ENCODE assay signal across 8 cellular contexts in the genomic region with DNA sequence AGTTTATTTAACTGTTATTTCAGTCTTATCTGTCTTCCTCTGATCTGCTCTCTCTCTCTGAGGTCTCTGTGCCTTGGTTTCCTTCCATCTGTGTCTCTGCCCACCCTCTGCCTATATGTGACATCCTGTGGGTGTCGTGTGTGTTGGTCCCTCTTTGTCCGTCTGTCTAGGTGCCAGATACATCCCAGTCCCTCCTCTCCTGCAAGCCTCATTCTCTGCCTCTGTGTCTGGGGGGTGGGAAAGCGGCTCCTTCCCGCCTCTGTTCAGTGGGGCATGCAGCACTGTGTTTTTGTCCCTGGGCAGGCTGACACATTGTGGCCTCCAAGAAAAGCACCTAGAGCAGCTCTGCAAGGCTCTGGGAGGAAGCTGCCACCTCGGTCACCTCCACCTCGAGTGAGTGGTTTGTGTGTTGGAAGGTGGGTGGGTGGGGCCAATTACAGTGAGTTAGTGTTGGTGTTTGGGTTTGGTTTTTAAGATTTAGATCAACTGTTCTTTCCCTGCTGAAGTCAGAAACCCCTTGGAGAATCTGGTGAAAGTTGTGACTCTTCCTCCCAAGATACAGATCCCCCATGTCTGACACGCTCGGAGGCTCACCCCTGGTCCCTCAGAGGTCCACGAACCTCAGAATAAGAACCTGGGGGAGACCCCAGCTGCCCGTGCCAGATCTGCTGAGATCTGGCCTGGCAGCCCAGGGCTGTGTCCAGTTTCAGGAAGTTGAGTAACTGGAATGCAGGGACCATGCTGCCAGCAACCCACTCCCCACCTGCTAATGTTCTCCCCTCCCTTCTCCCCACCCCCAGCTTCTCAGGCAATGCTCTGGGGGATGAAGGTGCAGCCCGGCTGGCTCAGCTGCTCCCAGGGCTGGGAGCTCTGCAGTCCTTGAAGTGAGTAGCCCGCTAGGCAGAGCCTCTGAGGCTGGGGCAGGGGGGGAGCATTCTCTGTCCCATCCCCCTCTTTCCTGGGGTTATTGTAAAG. TPM values are rescaled to one million over a fixed set of nuclear protein-coding genes. Genes with fewer than 3 reads are reported as not detected.
DNase-seq lines count a peak whose midpoint lies in the region; ATAC-seq and TF ChIP-seq lines count a peak whose summit lies in the region.

No MANE protein-coding gene starts in this region.

- H3K36me3 Mint-ChIP-seq in activated CD8-positive, alpha-beta memory T cell treated with anti-CD3 and anti-CD28 coated beads, Interleukin-2, amount 10 ng/mL, durations not matched to agents 7 days and 5 days = peaks cover 65% of the 10 kb centered on the region
- H3K36me3 Mint-ChIP-seq in natural killer cell = peaks cover 8% of the 10 kb centered on the region

- peaks cover 78% of the 10 kb centered on the region for H3K4me1 Mint-ChIP-seq in activated CD8-positive, alpha-beta memory T cell treated with anti-CD3 and anti-CD28 coated beads, Interleukin-2, amount 10 ng/mL, durations not matched to agents 7 days and 5 days
- peaks cover 74 to 77% of the 10 kb centered on the region in 2 donors for H3K4me1 Mint-ChIP-seq in natural killer cell

- peak; percentile 47 for DNase-seq in GM19238 (ENCODE audit: insufficient read length, low spot score)
- DNase-seq in activated CD8-positive, alpha-beta memory T cell treated with anti-CD3 and anti-CD28 coated beads, Interleukin-2, amount 10 ng/mL, durations not matched to agents 7 days and 5 days = peak; percentile 94
- DNase-seq in natural killer cell = peak; percentile 68
- no peak for DNase-seq in NCI-H1105 treated with DMSO at 0.1 percent for 48 hours (lab: John Stamatoyannopoulos, UW)
- DNase-seq in NCI-H345 (lab: John Stamatoyannopoulos, UW) = no peak
- no peak for DNase-seq in HCEC 1CT
- DNase-seq in EL = no peak

- ATAC-seq in HG03175 (IDR thresholded peaks at IDR 0.05; ENCODE audit: unreplicated experiment) = peak; percentile 38
- ATAC-seq in activated CD8-positive, alpha-beta memory T cell treated with anti-CD3 and anti-CD28 coated beads, Interleukin-2, amount 10 ng/mL, durations not matched to agents 7 days and 5 days = peak; percentile 68
- ATAC-seq in natural killer cell = peak; percentile 58 to 77 (median 73)

- intact Hi-C loops in natural killer cell (cut with micrococcal nuclease) = loop anchor here (1.0 to 5.0 kb wide), 5 partner anchors 27 to 179 kb away; partner anchors contain the start of gene NLRC5

- no peak for TF ChIP-seq CTCF in natural killer cell (IDR thresholded peaks at IDR 0.05)

- peak overlapping the region; percentile 63 for H3K4me3 Mint-ChIP-seq in activated CD8-positive, alpha-beta memory T cell treated with anti-CD3 and anti-CD28 coated beads, Interleukin-2, amount 10 ng/mL, durations not matched to agents 7 days and 5 days
- peak overlapping the region; percentile 83 for H3K4me3 Mint-ChIP-seq in natural killer cell

- no peaks in the 10 kb centered on the region for H3K9me3 Mint-ChIP-seq in activated CD8-positive, alpha-beta memory T cell treated with anti-CD3 and anti-CD28 coated beads, Interleukin-2, amount 10 ng/mL, durations not matched to agents 7 days and 5 days (ENCODE audit: low read depth)
- H3K9me3 Mint-ChIP-seq in natural killer cell = peaks cover 2 to 3% of the 10 kb centered on the region in 2 donors

- peak overlapping the region; percentile 97 for H3K27ac Mint-ChIP-seq in activated CD8-positive, alpha-beta memory T cell treated with anti-CD3 and anti-CD28 coated beads, Interleukin-2, amount 10 ng/mL, durations not matched to agents 7 days and 5 days
- peak overlapping the region; percentile 93 to 96 for H3K27ac Mint-ChIP-seq in natural killer cell

- CTCF ChIA-PET in activated CD8-positive, alpha-beta memory T cell treated with anti-CD3 and anti-CD28 coated beads, Interleukin-2, amount 10 ng/mL, durations not matched to agents 7 days and 5 days (lab: Charles Lee) = interaction anchor here (0.8 to 7.0 kb wide), 16 partner anchors 14 to 90 kb away, joined by 3 to 74 read pairs (median 6); partner anchors contain the start of genes CPNE2 and NLRC5

- no peaks in the 10 kb centered on the region for H3K27me3 Mint-ChIP-seq in activated CD8-positive, alpha-beta memory T cell treated with anti-CD3 and anti-CD28 coated beads, Interleukin-2, amount 10 ng/mL, durations not matched to agents 7 days and 5 days
- no peaks in the 10 kb centered on the region for H3K27me3 Mint-ChIP-seq in natural killer cell (ENCODE audit: low read depth in 2 of 2)

RNA-seq across cellular contexts. Expression of gene CPNE2, which starts 50.9 kb away (rescaled TPM):
- total RNA-seq in activated CD8-positive, alpha-beta memory T cell treated with anti-CD3 and anti-CD28 coated beads, Interleukin-2, amount 10 ng/mL, durations not matched to agents 7 days and 5 days = 1 to 10 TPM; 3.2 to 9.6 TPM
- 1 to 10 TPM; 2.0 to 2.6 (median 2.4) TPM for total RNA-seq in natural killer cell

RNA-seq across cellular contexts. Expression of gene NLRC5, which starts 52.1 kb away (rescaled TPM):
- total RNA-seq in activated CD8-positive, alpha-beta memory T cell treated with anti-CD3 and anti-CD28 coated beads, Interleukin-2, amount 10 ng/mL, durations not matched to agents 7 days and 5 days = 100 to 1,000 TPM; 156 to 287 TPM
- 100 to 1,000 TPM; 320 to 563 (median 535) TPM for total RNA-seq in natural killer cell

Comparison
In these comparisons a context has a peak if more than half of its experiments do, and no peak if none do; other contexts are left out.
1. DNase-seq: peak in GM19238 (single experiment), activated CD8-positive, alpha-beta memory T cell treated with anti-CD3 and anti-CD28 coated beads, Interleukin-2, amount 10 ng/mL, durations not matched to agents 7 days and 5 days (single experiment) and natural killer cell (single experiment); none in NCI-H1105 treated with DMSO at 0.1 percent for 48 hours (single experiment), NCI-H345 (single experiment), HCEC 1CT (single experiment) and EL (single experiment).
2. Peak in every context shown above with its lines, with median percentiles within 50 percentile points of each other: ATAC-seq.